In genomic region chr1:19006837-19007271, GRCh38 we compare ENCODE assay signal across 17 cellular contexts. TPM values are rescaled to one million over a fixed set of nuclear protein-coding genes. Genes with fewer than 3 reads are reported as not detected.
A peak's percentile ranks its signal among the peaks of the same experiment; 100 is the strongest.
DNase-seq lines count a peak whose midpoint lies in the region; ATAC-seq, FAIRE-seq and TF ChIP-seq lines count a peak whose summit lies in the region.
"Had no signal": no experiment of that assay in that cellular context is flagged by ENCODE, and none has a peak within 500 bp of the region (broad histone marks: within the 10 kb centered on the region; RNA-seq: fewer than 3 reads in every experiment).

No MANE protein-coding gene starts in this region.

- H3K14ac ChIP-seq in IMR-90 (replicated peaks; ENCODE audit: low read depth, low read length) = peak overlapping the region; percentile 37; the same call in 1 of the 2 replicates

- H3K4me1 Mint-ChIP-seq in CD8-positive, alpha-beta memory T cell = peaks cover 17 to 20% (median 18%) of the 10 kb centered on the region in 3 donors
- peaks cover 14% of the 10 kb centered on the region for H3K4me1 Mint-ChIP-seq in CD14-positive monocyte

- H3K27ac ChIP-seq in IMR-90 (ENCODE audit: insufficient read depth, low read length) (no peak overlapping the region), colonic mucosa (no peak overlapping the region), pancreas (peak overlapping the region; percentile 82 to 93 (median 88))
- no peak overlapping the region for H3K27ac ChIP-seq in CD8-positive, alpha-beta memory T cell (ENCODE audit: low read depth, low read length)
- H3K27ac ChIP-seq: KMS-11 had no signal

- H3K4me3 ChIP-seq in IMR-90 (ENCODE audit: insufficient read depth, low read depth, low read length) (no peak overlapping the region), colonic mucosa (no peak overlapping the region), pancreas (peak overlapping the region in 2 of 4 donors; percentile 18 to 23)
- H3K4me3 ChIP-seq in CD8-positive, alpha-beta memory T cell (ENCODE audit: low read length) = no peak overlapping the region

- peak overlapping the region; percentile 49; the same call in 1 of the 2 replicates for H2BK20ac ChIP-seq in IMR-90 (ENCODE audit: low read depth, low read length)

- 0 out of 3 replicates have a peak overlapping the region, but pooled peaks have one; percentile 8 for H2BK15ac ChIP-seq in IMR-90 (ENCODE audit: low read depth, low read length)

- H2BK5ac ChIP-seq in IMR-90 (ENCODE audit: low read depth, low read length, poor library complexity, severe bottlenecking) = no peak overlapping the region

- intact Hi-C loops in IMR-90 (cut with micrococcal nuclease) (no loop called here), colonic mucosa (cut with DNase I) (no loop called here), pancreas (cut with DNase I) (no loop called here), CD14-positive monocyte (cut with micrococcal nuclease) (no loop called here)

- no peak for FAIRE-seq in pancreas (lab: Jason Lieb, UNC)

- H3K4me1 ChIP-seq in IMR-90 (ENCODE audit: control insufficient read depth, insufficient read depth, low read length) (peaks cover 21% of the 10 kb centered on the region), colonic mucosa (peaks cover 18% of the 10 kb centered on the region), pancreas (peaks cover 51 to 63% (median 62%) of the 10 kb centered on the region in 3 donors)
- H3K4me1 ChIP-seq in CD8-positive, alpha-beta memory T cell (ENCODE audit: insufficient read depth, low read length) = peaks cover 16% of the 10 kb centered on the region

- H3K9ac ChIP-seq in IMR-90 (ENCODE audit: low read depth, low read length) (no peak overlapping the region), colonic mucosa (ENCODE audit: low read depth in 2 of 2, low read length in 2 of 2) (peak overlapping the region in 1 of 2 donors; percentile 32)
- H3K9ac ChIP-seq: KMS-11 had no signal

- H3K27me3 Mint-ChIP-seq in CD8-positive, alpha-beta memory T cell = peaks cover 5 to 16% of the 10 kb centered on the region in 2 donors
- peaks cover 3 to 28% (median 6%) of the 10 kb centered on the region in 3 donors for H3K27me3 Mint-ChIP-seq in CD14-positive monocyte (ENCODE audit: low read depth in 3 of 3)

- DNase-seq in DMS 273 (lab: John Stamatoyannopoulos, UW; ENCODE audit: unreplicated experiment) = peak; percentile 47
- DNase-seq in IMR-90 = no peak
- peak; percentile 40 for DNase-seq in colonic mucosa
- DNase-seq in pancreas = no peak
- no peak for DNase-seq in ACHN
- DNase-seq in CD8-positive, alpha-beta memory T cell = no peak
- DNase-seq in CD14-positive monocyte (ENCODE audit: low spot score) = no peak
- no peak for DNase-seq in NCI-H1930 (lab: John Stamatoyannopoulos, UW)
- DNase-seq: CD4-positive, CD25-positive, alpha-beta regulatory T cell; H9; MM.1S; NCI-H1694; NCI-H2107; NCI-H2227 treated with DMSO at 0.1 percent for 48 hours; NCI-H524; SHP77 had no signal

- peak overlapping the region; percentile 77 for H2AK9ac ChIP-seq in IMR-90 (replicated peaks; ENCODE audit: low read depth, low read length, poor library complexity)

- peak overlapping the region; percentile 72; the same call in 1 of the 2 replicates for H2AK5ac ChIP-seq in IMR-90 (ENCODE audit: low read depth, low read length)

- H3K27me3 ChIP-seq in IMR-90 (ENCODE audit: control insufficient read depth, insufficient read depth, low read length) (no peaks in the 10 kb centered on the region), colonic mucosa (no peaks in the 10 kb centered on the region), pancreas (no peaks in the 10 kb centered on the region)
- no peaks in the 10 kb centered on the region for H3K27me3 ChIP-seq in CD8-positive, alpha-beta memory T cell (ENCODE audit: insufficient read depth, low read length, poor library complexity, severe bottlenecking)

- no CpG with 5 or more reads among the region's 2 CpGs for WGBS in IMR-90 (ENCODE audit: extremely low coverage in 2 of 2, insufficient read length in 1 of 2), 2 experiments
- WGBS in pancreas, 2 donors = 16 to 21% methylated on average over 2 of the region's 2 CpGs

- H3K9me3 Mint-ChIP-seq in CD8-positive, alpha-beta memory T cell = peaks cover 0 to 8% (median 0%) of the 10 kb centered on the region in 5 donors
- peaks cover 0 to 10% (median 2%) of the 10 kb centered on the region in 7 donors for H3K9me3 Mint-ChIP-seq in CD14-positive monocyte

- no peaks in the 10 kb centered on the region for H3K79me1 ChIP-seq in IMR-90 (ENCODE audit: low read depth in 1 of 2, low read length in 2 of 2)

- peaks cover 0 to 6% (median 1%) of the 10 kb centered on the region in 3 donors for H3K36me3 Mint-ChIP-seq in CD8-positive, alpha-beta memory T cell
- H3K36me3 Mint-ChIP-seq in CD14-positive monocyte = no peaks in the 10 kb centered on the region
- H3K36me3 Mint-ChIP-seq: CD4-positive, CD25-positive, alpha-beta regulatory T cell had no signal

- in situ Hi-C loops in IMR-90 (cut with MboI; ENCODE audit: low sequenced_read_pairs) (no loop called here), ACHN (cut with HindIII; ENCODE audit: low pct_ligation_motif_present, low pct_unique_long_range_greater_than_20kb, low sequenced_read_pairs) (no loop called here)

- H4K91ac ChIP-seq in IMR-90 (ENCODE audit: insufficient read depth, low read depth, low read length) = no peak overlapping the region

- no peak overlapping the region for H3K18ac ChIP-seq in IMR-90 (ENCODE audit: low read depth, low read length)

- no TSS peak for BruUV-seq in IMR-90 (replicated peaks; lab: Mats Ljungman, UMichigan)

- H3K4me3 Mint-ChIP-seq in CD8-positive, alpha-beta memory T cell = no peak overlapping the region
- H3K4me3 Mint-ChIP-seq in CD14-positive monocyte = no peak overlapping the region
- H3K4me3 Mint-ChIP-seq: CD4-positive, CD25-positive, alpha-beta regulatory T cell; H9 had no signal

- peak overlapping the region; percentile 8; the same call in 1 of the 2 replicates for H3K4ac ChIP-seq in IMR-90 (ENCODE audit: low read depth, low read length)

- no peak for TF ChIP-seq POLR2A in IMR-90 (IDR thresholded peaks at IDR 0.05; ENCODE audit: low read depth, low read length)

- ATAC-seq in IMR-90 (ENCODE audit: low read depth) = no peak
- ATAC-seq in pancreas = peak; percentile 6 to 28 (median 18)

- peaks cover 28% of the 10 kb centered on the region for H3K9me1 ChIP-seq in IMR-90 (ENCODE audit: insufficient read depth, low read length)

- no peak overlapping the region for H2AFZ ChIP-seq in IMR-90 (replicated peaks; ENCODE audit: low read length, poor library complexity)

- no peak overlapping the region for H3K56ac ChIP-seq in IMR-90 (ENCODE audit: extremely low read depth, insufficient read depth, low read length)

- no peak for TF ChIP-seq RAD21 in IMR-90 (IDR thresholded peaks at IDR 0.05; ENCODE audit: low read length)

- no peak overlapping the region; the same call in 1 of the 2 replicates for H3K23ac ChIP-seq in IMR-90 (ENCODE audit: low read depth, low read length)

- CTCF ChIA-PET in IMR-90 (lab: Yijun Ruan, JAX) = no interaction called here
- CTCF ChIA-PET in CD8-positive, alpha-beta memory T cell (lab: Charles Lee) = no interaction called here

- dilution Hi-C loops in IMR-90 (cut with HindIII; ENCODE audit: low sequenced_read_pairs, unreplicated experiment) = no loop called here

- peak overlapping the region; percentile 35 for H2BK120ac ChIP-seq in IMR-90 (ENCODE audit: low read depth, low read length)

- H3K4me2 ChIP-seq in IMR-90 (ENCODE audit: low read depth, low read length) = no peak overlapping the region
- H3K4me2 ChIP-seq: KMS-11 had no signal

- POLR2A ChIA-PET in IMR-90 (lab: Charles Lee; ENCODE audit: unreplicated experiment) = no interaction called here
- POLR2A ChIA-PET in CD8-positive, alpha-beta memory T cell (lab: Charles Lee) = no interaction called here

- no peak overlapping the region for H3K27ac Mint-ChIP-seq in CD8-positive, alpha-beta memory T cell
- no peak overlapping the region for H3K27ac Mint-ChIP-seq in CD14-positive monocyte

- no peak overlapping the region; a peak in 1 of 4 replicates for H4K8ac ChIP-seq in IMR-90 (ENCODE audit: low read depth in 2 of 2, low read length in 2 of 2)

- no peak overlapping the region for H4K5ac ChIP-seq in IMR-90 (ENCODE audit: low read depth, low read length)

- TF ChIP-seq CTCF in IMR-90 (conservative IDR thresholded peaks at IDR 0.05; ENCODE audit: low read depth, low read length) = no peak
- TF ChIP-seq CTCF in colonic mucosa (IDR thresholded peaks at IDR 0.05) = no peak
- no peak for TF ChIP-seq CTCF in pancreas (IDR thresholded peaks at IDR 0.05)
- TF ChIP-seq CTCF in CD14-positive monocyte (IDR thresholded peaks at IDR 0.05) = no peak

- H3K9me3 ChIP-seq in IMR-90 (ENCODE audit: control insufficient read depth, insufficient read depth, low read length) (peaks cover 2% of the 10 kb centered on the region), colonic mucosa (no peaks in the 10 kb centered on the region), pancreas (no peaks in the 10 kb centered on the region)
- H3K9me3 ChIP-seq in CD8-positive, alpha-beta memory T cell (ENCODE audit: low read length) = no peaks in the 10 kb centered on the region

- no peaks in the 10 kb centered on the region for H4K20me1 ChIP-seq in IMR-90 (ENCODE audit: insufficient read depth, low read length)

- no peaks in the 10 kb centered on the region for H3K36me3 ChIP-seq in IMR-90 (ENCODE audit: control insufficient read depth, insufficient read depth, low read length)
- no peaks in the 10 kb centered on the region for H3K36me3 ChIP-seq in colonic mucosa
- H3K36me3 ChIP-seq in pancreas = no peaks in the 10 kb centered on the region
- H3K36me3 ChIP-seq in CD8-positive, alpha-beta memory T cell (ENCODE audit: insufficient read depth, low read length) = no peaks in the 10 kb centered on the region

TF ChIP-seq in IMR-90, 13 proteins besides CTCF, POLR2A, EP300 and RAD21:
- TF ChIP-seq BHLHE40 (IDR thresholded peaks at IDR 0.05; ENCODE audit: low read depth, low read length) (no peak), FOS (IDR thresholded peaks at IDR 0.05; ENCODE audit: low read depth, low read length) (no peak), CEBPB (IDR thresholded peaks at IDR 0.05; ENCODE audit: low read depth, low read length) (no peak), MAFK (IDR thresholded peaks at IDR 0.05; ENCODE audit: low read depth, low read length) (no peak), RFX5 (IDR thresholded peaks at IDR 0.05; ENCODE audit: low read depth, low read length) (no peak), RCOR1 (IDR thresholded peaks at IDR 0.05; ENCODE audit: insufficient replicate concordance, low read length) (no peak), MAZ (IDR thresholded peaks at IDR 0.05; ENCODE audit: borderline replicate concordance, low read depth, low read length) (no peak)
TF ChIP-seq in IMR-90: peak in this region for 0.

RNA-seq across cellular contexts. Expression of gene IFFO2, which starts 50.4 kb away (rescaled TPM):
- total RNA-seq in IMR-90 (2012; rRNA removed) (13.6 and 14.5 TPM in 2 replicates), colonic mucosa (10 to 100 TPM in 1 of 2 donors, 1 to 10 TPM in 1; 5.6 to 14.0 TPM), pancreas (10 to 100 TPM; 23.0 to 38.4 (median 26.4) TPM)
- polyA plus RNA-seq in IMR-90 (2012; rRNA removed) (18.1 and 18.2 TPM in 2 replicates), pancreas (10 to 100 TPM; 13.9 to 14.0 TPM), CD14-positive monocyte (under 1 TPM; 0.78 to 0.94 TPM)
- 14.9 and 25.2 TPM in 2 replicates for polyA plus RNA-seq in IMR-90 (2012; cell fraction: cytosol; rRNA removed)
- polyA plus RNA-seq in IMR-90 (2012; cell fraction: nucleus; rRNA removed; ENCODE audit: low replicate concordance) = 20.2 and 32.8 TPM in 2 replicates
- total RNA-seq in CD8-positive, alpha-beta memory T cell = 10 to 100 TPM; 33.1 to 37.7 TPM
- polyA plus RNA-seq in CD8-positive, alpha-beta memory T cell = 3.2 TPM

Comparison
In these comparisons a context has a peak if more than half of its experiments do, and no peak if none do; other contexts are left out.
1. DNase-seq: peak in DMS 273 (single experiment) and colonic mucosa (single experiment); none in IMR-90 (single experiment), pancreas (0 of 6), ACHN (single experiment), CD8-positive, alpha-beta memory T cell (0 of 5), CD14-positive monocyte (single experiment) and NCI-H1930 (0 of 2).
2. H3K27ac ChIP-seq: peak in pancreas (4 of 4); none in IMR-90 (single experiment), colonic mucosa (single experiment) and CD8-positive, alpha-beta memory T cell (single experiment).